1 cellular context compared by ENCODE assay signal in the genomic region with DNA sequence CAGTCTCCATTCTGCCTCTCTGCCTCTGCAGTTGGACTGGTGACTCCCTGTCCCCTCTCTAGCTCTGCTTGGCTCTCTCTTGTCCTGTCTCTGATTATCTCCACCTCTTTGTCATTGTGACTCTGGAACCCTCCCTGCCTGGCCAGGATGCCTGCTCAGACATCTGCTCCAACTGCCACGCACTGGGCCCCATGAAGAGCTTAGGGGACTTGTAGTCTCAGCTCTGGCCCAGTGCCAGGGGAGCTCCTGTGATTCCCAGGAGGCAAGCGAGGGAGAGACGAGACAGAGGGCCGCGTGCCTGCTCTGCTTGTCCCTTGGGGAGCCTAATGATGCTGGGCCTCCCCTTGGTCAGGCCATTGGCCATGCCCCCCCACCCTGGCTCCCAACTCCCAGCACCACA.
TF ChIP-seq lines count a peak whose summit lies in the region.

No MANE protein-coding gene starts in this region.

TF ChIP-seq in GM12878, 131 proteins besides CTCF, POLR2A, EP300 and RAD21:
- TF ChIP-seq IKZF1 (conservative IDR thresholded peaks at IDR 0.05) (0 out of 2 replicates have a peak, but pooled peaks have one; percentile 20), MTA2 (IDR thresholded peaks at IDR 0.05; ENCODE audit: low read depth) (no peak), MEF2B (IDR thresholded peaks at IDR 0.05; ENCODE audit: partially characterized antibody, poor library complexity, severe bottlenecking) (peak; percentile 70), ZNF687 (IDR thresholded peaks at IDR 0.05) (peak; percentile 52), SREBF1 (IDR thresholded peaks at IDR 0.05; ENCODE audit: low read length) (no peak), CBFB (IDR thresholded peaks at IDR 0.05; ENCODE audit: low read depth) (no peak), PAX8 (IDR thresholded peaks at IDR 0.05) (no peak), BHLHE40 (IDR thresholded peaks at IDR 0.05; ENCODE audit: borderline replicate concordance in 1 of 2, low read depth in 2 of 2, low read length in 1 of 2) (0 out of 4 replicates have a peak, but pooled peaks of 1 of the 2 experiments have one; percentile 18), NRF1 (conservative IDR thresholded peaks at IDR 0.05; ENCODE audit: low read depth, low read length) (no peak), SRF (IDR thresholded peaks at IDR 0.05; ENCODE audit: low read depth in 2 of 2, low read length in 2 of 2) (no peak), IRF4 (IDR thresholded peaks at IDR 0.05; ENCODE audit: low read depth, low read length) (no peak), IRF3 (IDR thresholded peaks at IDR 0.05) (no peak)
- TF ChIP-seq, protein P1, sequence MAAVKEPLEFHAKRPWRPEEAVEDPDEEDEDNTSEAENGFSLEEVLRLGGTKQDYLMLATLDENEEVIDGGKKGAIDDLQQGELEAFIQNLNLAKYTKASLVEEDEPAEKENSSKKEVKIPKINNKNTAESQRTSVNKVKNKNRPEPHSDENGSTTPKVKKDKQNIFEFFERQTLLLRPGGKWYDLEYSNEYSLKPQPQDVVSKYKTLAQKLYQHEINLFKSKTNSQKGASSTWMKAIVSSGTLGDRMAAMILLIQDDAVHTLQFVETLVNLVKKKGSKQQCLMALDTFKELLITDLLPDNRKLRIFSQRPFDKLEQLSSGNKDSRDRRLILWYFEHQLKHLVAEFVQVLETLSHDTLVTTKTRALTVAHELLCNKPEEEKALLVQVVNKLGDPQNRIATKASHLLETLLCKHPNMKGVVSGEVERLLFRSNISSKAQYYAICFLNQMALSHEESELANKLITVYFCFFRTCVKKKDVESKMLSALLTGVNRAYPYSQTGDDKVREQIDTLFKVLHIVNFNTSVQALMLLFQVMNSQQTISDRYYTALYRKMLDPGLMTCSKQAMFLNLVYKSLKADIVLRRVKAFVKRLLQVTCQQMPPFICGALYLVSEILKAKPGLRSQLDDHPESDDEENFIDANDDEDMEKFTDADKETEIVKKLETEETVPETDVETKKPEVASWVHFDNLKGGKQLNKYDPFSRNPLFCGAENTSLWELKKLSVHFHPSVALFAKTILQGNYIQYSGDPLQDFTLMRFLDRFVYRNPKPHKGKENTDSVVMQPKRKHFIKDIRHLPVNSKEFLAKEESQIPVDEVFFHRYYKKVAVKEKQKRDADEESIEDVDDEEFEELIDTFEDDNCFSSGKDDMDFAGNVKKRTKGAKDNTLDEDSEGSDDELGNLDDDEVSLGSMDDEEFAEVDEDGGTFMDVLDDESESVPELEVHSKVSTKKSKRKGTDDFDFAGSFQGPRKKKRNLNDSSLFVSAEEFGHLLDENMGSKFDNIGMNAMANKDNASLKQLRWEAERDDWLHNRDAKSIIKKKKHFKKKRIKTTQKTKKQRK (IDR thresholded peaks at IDR 0.05; ENCODE audit: low read depth, low read length): no peak
